39 cellular contexts compared by ENCODE assay signal in the genomic region with DNA sequence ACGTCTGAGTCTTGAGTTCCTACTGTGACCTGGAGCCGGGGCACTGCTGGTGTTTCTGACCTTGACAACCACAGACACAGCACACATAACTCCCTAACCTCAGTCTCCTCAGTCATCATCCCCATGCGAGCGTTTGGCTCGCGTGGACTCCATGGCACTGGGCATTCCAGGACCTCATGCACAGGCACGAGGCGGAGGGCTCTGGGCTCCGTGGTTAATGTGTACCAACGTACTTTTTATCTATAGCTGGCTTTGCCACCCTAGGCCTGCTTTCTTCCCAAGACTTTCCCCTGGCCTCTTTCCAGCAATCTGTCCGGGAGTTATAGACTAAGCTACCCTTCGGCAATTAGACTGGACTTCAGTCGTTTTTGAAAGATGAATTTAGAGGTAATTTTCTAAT. TPM values are rescaled to one million over a fixed set of nuclear protein-coding genes. Genes with fewer than 3 reads are reported as not detected.
"Had no signal": no experiment of that assay in that cellular context is flagged by ENCODE, and none has a peak within 500 bp of the region (broad histone marks: within the 10 kb centered on the region; RNA-seq: fewer than 3 reads in every experiment).

No MANE protein-coding gene starts in this region.

- FAIRE-seq: endometrium, keratinocyte had no signal

- H3K9me3 Mint-ChIP-seq: activated CD4-positive, alpha-beta memory T cell treated with anti-CD3 and anti-CD28 coated beads for 36 hours; activated CD4-positive, alpha-beta T cell treated with anti-CD3 and anti-CD28 coated beads, Interleukin-2, amount 10 ng/mL, durations not matched to agents 24 days and 14 days; activated naive CD4-positive, alpha-beta T cell treated with anti-CD3 and anti-CD28 coated beads for 36 hours; activated naive CD8-positive, alpha-beta T cell treated with anti-CD3 and anti-CD28 coated beads for 36 hours; activated T-helper 1 cell treated with anti-CD3 and anti-CD28 coated beads, Interleukin-12 subunit alpha, Interleukin-12 subunit beta, Interleukin-2, Interleukin-4 antibody, amounts not matched to agents 30 ng/mL and 10 ng/mL and 1 ng/mL, durations not matched to agents 14 hours and 24 hours and 36 hours; dendritic cell treated with granulocyte-macrophage colony-stimulating factor and Interleukin-4, amounts not matched to agents 40 ng/mL and 50 ng/mL, for 4 days; stimulated activated naive CD8-positive, alpha-beta T cell treated with anti-CD3 and anti-CD28 coated beads, Interleukin-15, Interleukin-2, amounts not matched to agents 100 ng/mL and 50 ng/mL, for 24 hours had no signal

- H3K27ac ChIP-seq: adrenal gland, body of pancreas, cardiac muscle cell, epithelial cell of prostate, esophagus squamous epithelium, hepatocyte, parathyroid adenoma, psoas muscle, thyroid gland had no signal

- H2AFZ ChIP-seq: hepatocyte, parathyroid adenoma had no signal

- H3K4me1 ChIP-seq: adrenal gland, parathyroid adenoma, psoas muscle, thyroid gland had no signal

- H3K36me3 ChIP-seq: adrenal gland, cardiac muscle cell, esophagus squamous epithelium, thyroid gland had no signal

- H3K9ac ChIP-seq: parathyroid adenoma had no signal

- DNase-seq: activated CD4-positive, alpha-beta memory T cell treated with anti-CD3 and anti-CD28 coated beads for 36 hours; activated CD4-positive, alpha-beta T cell treated with anti-CD3 and anti-CD28 coated beads, Interleukin-2, amount 10 ng/mL, durations not matched to agents 24 days and 14 days; activated CD4-positive, CD25-positive, alpha-beta regulatory T cell treated with anti-CD3 and anti-CD28 coated beads, Interleukin-2, amount 50 U/mL, for 72 hours; activated CD8-positive, alpha-beta memory T cell treated with anti-CD3 and anti-CD28 coated beads, Interleukin-2, amount 50 U/mL, for 4 hours; activated effector memory CD4-positive, alpha-beta T cell treated with anti-CD3 and anti-CD28 coated beads, Interleukin-2, amount 50 U/mL, for 16 hours; activated naive CD4-positive, alpha-beta T cell treated with anti-CD3 and anti-CD28 coated beads for 36 hours; activated naive CD8-positive, alpha-beta T cell treated with anti-CD3 and anti-CD28 coated beads for 36 hours; activated T-cell treated with anti-CD3 and anti-CD28 coated beads, Interleukin-2, amount 50 U/mL, for 1 hour; adrenal gland; effector CD4-positive, alpha-beta T cell; esophagus squamous epithelium; foreskin melanocyte; glutamatergic neuron; midbrain; nucleus accumbens; psoas muscle; right cardiac atrium; stimulated activated CD4-positive, alpha-beta T cell treated with anti-CD3 and anti-CD28 coated beads, Interleukin-12 subunit alpha, Interleukin-12 subunit beta, amount 100 ng/mL, for 4 hours; stimulated activated CD4-positive, alpha-beta T cell treated with anti-CD3 and anti-CD28 coated beads, Interleukin-4, amount 100 ng/mL, for 1 hour; substantia nigra; T-helper 2 cell; thyroid gland had no signal

- H3K4me3 ChIP-seq: adrenal gland, body of pancreas, cardiac muscle cell, esophagus squamous epithelium, hepatocyte, psoas muscle, thyroid gland had no signal

- H3K79me2 ChIP-seq: hepatocyte, parathyroid adenoma had no signal

- H3K36me3 Mint-ChIP-seq: activated CD4-positive, alpha-beta memory T cell treated with anti-CD3 and anti-CD28 coated beads for 36 hours had no signal

- ATAC-seq: body of pancreas, psoas muscle, right cardiac atrium had no signal

- H3K4me1 Mint-ChIP-seq: activated CD4-positive, alpha-beta T cell treated with anti-CD3 and anti-CD28 coated beads, Interleukin-2, amount 10 ng/mL, durations not matched to agents 24 days and 14 days; memory B cell had no signal

- H3K27ac Mint-ChIP-seq: activated CD4-positive, alpha-beta memory T cell treated with anti-CD3 and anti-CD28 coated beads for 36 hours; activated CD4-positive, alpha-beta T cell treated with anti-CD3 and anti-CD28 coated beads, Interleukin-2, amount 10 ng/mL, durations not matched to agents 24 days and 14 days; activated naive CD4-positive, alpha-beta T cell treated with anti-CD3 and anti-CD28 coated beads for 36 hours; activated naive CD8-positive, alpha-beta T cell treated with anti-CD3 and anti-CD28 coated beads for 36 hours; activated T-helper 1 cell treated with anti-CD3 and anti-CD28 coated beads, Interleukin-12 subunit alpha, Interleukin-12 subunit beta, Interleukin-2, Interleukin-4 antibody, amounts not matched to agents 30 ng/mL and 10 ng/mL and 1 ng/mL, durations not matched to agents 14 hours and 24 hours and 36 hours; dendritic cell treated with granulocyte-macrophage colony-stimulating factor and Interleukin-4, amounts not matched to agents 40 ng/mL and 50 ng/mL, for 4 days; memory B cell; stimulated activated naive CD8-positive, alpha-beta T cell treated with anti-CD3 and anti-CD28 coated beads, Interleukin-15, Interleukin-2, amounts not matched to agents 100 ng/mL and 50 ng/mL, for 24 hours had no signal

- H3K9me3 ChIP-seq: adrenal gland, body of pancreas, psoas muscle, thyroid gland had no signal

- H3K27me3 ChIP-seq: adrenal gland, body of pancreas, cardiac muscle cell, hepatocyte, thyroid gland had no signal

- H3K4me2 ChIP-seq: hepatocyte had no signal

- H3K4me3 Mint-ChIP-seq: activated CD4-positive, alpha-beta memory T cell treated with anti-CD3 and anti-CD28 coated beads for 36 hours; activated CD4-positive, alpha-beta T cell treated with anti-CD3 and anti-CD28 coated beads, Interleukin-2, amount 10 ng/mL, durations not matched to agents 24 days and 14 days; activated naive CD4-positive, alpha-beta T cell treated with anti-CD3 and anti-CD28 coated beads for 36 hours; activated naive CD8-positive, alpha-beta T cell treated with anti-CD3 and anti-CD28 coated beads for 36 hours; activated T-helper 1 cell treated with anti-CD3 and anti-CD28 coated beads, Interleukin-12 subunit alpha, Interleukin-12 subunit beta, Interleukin-2, Interleukin-4 antibody, amounts not matched to agents 30 ng/mL and 10 ng/mL and 1 ng/mL, durations not matched to agents 14 hours and 24 hours and 36 hours; dendritic cell treated with granulocyte-macrophage colony-stimulating factor and Interleukin-4, amounts not matched to agents 40 ng/mL and 50 ng/mL, for 4 days; memory B cell; nephron; stimulated activated naive CD8-positive, alpha-beta T cell treated with anti-CD3 and anti-CD28 coated beads, Interleukin-15, Interleukin-2, amounts not matched to agents 100 ng/mL and 50 ng/mL, for 24 hours had no signal

RNA-seq across cellular contexts. Expression of a gene that starts 15.9 kb away (rescaled TPM):
- total RNA-seq: activated CD4-positive, alpha-beta memory T cell treated with anti-CD3 and anti-CD28 coated beads for 36 hours; activated CD4-positive, alpha-beta T cell treated with anti-CD3 and anti-CD28 coated beads, Interleukin-2, amount 10 ng/mL, durations not matched to agents 24 days and 14 days; activated CD8-positive, alpha-beta memory T cell treated with anti-CD3 and anti-CD28 coated beads for 36 hours; activated naive CD4-positive, alpha-beta T cell treated with anti-CD3 and anti-CD28 coated beads for 36 hours; activated naive CD8-positive, alpha-beta T cell treated with anti-CD3 and anti-CD28 coated beads for 36 hours; activated T-helper 1 cell treated with anti-CD3 and anti-CD28 coated beads, Interleukin-12 subunit alpha, Interleukin-12 subunit beta, Interleukin-2, Interleukin-4 antibody, amounts not matched to agents 30 ng/mL and 10 ng/mL and 1 ng/mL, durations not matched to agents 14 hours and 24 hours and 36 hours; aorta; body of pancreas; hepatocyte; lower leg skin; psoas muscle; right cardiac atrium; skeletal muscle tissue; urinary bladder had no signal
- polyA plus RNA-seq: aorta, cardiac muscle cell, hepatocyte, keratinocyte, psoas muscle, right cardiac atrium, urinary bladder had no signal

RNA-seq across cellular contexts. Expression of a gene that starts 20.0 kb away (rescaled TPM):
- total RNA-seq: activated CD4-positive, alpha-beta memory T cell treated with anti-CD3 and anti-CD28 coated beads for 36 hours; activated CD4-positive, alpha-beta T cell treated with anti-CD3 and anti-CD28 coated beads, Interleukin-2, amount 10 ng/mL, durations not matched to agents 24 days and 14 days; activated CD8-positive, alpha-beta memory T cell treated with anti-CD3 and anti-CD28 coated beads for 36 hours; activated naive CD4-positive, alpha-beta T cell treated with anti-CD3 and anti-CD28 coated beads for 36 hours; activated naive CD8-positive, alpha-beta T cell treated with anti-CD3 and anti-CD28 coated beads for 36 hours; activated T-helper 1 cell treated with anti-CD3 and anti-CD28 coated beads, Interleukin-12 subunit alpha, Interleukin-12 subunit beta, Interleukin-2, Interleukin-4 antibody, amounts not matched to agents 30 ng/mL and 10 ng/mL and 1 ng/mL, durations not matched to agents 14 hours and 24 hours and 36 hours had no signal
- polyA plus RNA-seq: cardiac muscle cell, keratinocyte had no signal
